ENCODE assay signal across 1 cellular context in genomic region chr12:101935769-101936741, GRCh38.
TF ChIP-seq lines count a peak whose summit lies in the region.

No MANE protein-coding gene starts in this region.

TF ChIP-seq in HEK293, 187 proteins besides CTCF, POLR2A, EP300 and RAD21 (continued from another document and continues in another):
- no peak for TF ChIP-seq REPIN1 (tag by site-specific recombination; IDR thresholded peaks at IDR 0.05; ENCODE audit: low read depth)
- TF ChIP-seq ZNF473 (tag by site-specific recombination; IDR thresholded peaks at IDR 0.05), result no peak
- peak; percentile 38; the same call in 1 of the 2 replicates for TF ChIP-seq ZNF600 (tag by site-specific recombination; IDR thresholded peaks at IDR 0.05)
- TF ChIP-seq ZNF423 (tag by site-specific recombination; IDR thresholded peaks at IDR 0.05), result no peak
- TF ChIP-seq ZNF558 (tag by site-specific recombination; IDR thresholded peaks at IDR 0.05), result 0 out of 2 replicates have a peak, but pooled peaks have one; percentile 20
- TF ChIP-seq ZNF132 (tag by site-specific recombination; IDR thresholded peaks at IDR 0.05; ENCODE audit: borderline replicate concordance), result no peak
- no peak for TF ChIP-seq RBAK (tag by site-specific recombination; IDR thresholded peaks at IDR 0.05)
- no peak for TF ChIP-seq ZNF530 (tag by site-specific recombination; IDR thresholded peaks at IDR 0.05; ENCODE audit: low read depth)
- TF ChIP-seq, protein P1, sequence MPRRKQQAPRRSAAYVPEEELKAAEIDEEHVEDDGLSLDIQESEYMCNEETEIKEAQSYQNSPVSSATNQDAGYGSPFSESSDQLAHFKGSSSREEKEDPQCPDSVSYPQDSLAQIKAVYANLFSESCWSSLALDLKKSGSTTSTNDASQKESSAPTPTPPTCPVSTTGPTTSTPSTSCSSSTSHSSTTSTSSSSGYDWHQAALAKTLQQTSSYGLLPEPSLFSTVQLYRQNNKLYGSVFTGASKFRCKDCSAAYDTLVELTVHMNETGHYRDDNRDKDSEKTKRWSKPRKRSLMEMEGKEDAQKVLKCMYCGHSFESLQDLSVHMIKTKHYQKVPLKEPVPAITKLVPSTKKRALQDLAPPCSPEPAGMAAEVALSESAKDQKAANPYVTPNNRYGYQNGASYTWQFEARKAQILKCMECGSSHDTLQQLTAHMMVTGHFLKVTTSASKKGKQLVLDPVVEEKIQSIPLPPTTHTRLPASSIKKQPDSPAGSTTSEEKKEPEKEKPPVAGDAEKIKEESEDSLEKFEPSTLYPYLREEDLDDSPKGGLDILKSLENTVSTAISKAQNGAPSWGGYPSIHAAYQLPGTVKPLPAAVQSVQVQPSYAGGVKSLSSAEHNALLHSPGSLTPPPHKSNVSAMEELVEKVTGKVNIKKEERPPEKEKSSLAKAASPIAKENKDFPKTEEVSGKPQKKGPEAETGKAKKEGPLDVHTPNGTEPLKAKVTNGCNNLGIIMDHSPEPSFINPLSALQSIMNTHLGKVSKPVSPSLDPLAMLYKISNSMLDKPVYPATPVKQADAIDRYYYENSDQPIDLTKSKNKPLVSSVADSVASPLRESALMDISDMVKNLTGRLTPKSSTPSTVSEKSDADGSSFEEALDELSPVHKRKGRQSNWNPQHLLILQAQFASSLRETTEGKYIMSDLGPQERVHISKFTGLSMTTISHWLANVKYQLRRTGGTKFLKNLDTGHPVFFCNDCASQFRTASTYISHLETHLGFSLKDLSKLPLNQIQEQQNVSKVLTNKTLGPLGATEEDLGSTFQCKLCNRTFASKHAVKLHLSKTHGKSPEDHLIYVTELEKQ (tag by site-specific recombination; IDR thresholded peaks at IDR 0.05; ENCODE audit: borderline replicate concordance), result no peak
- TF ChIP-seq YY2 (tag by site-specific recombination; IDR thresholded peaks at IDR 0.05), result no peak
- TF ChIP-seq KLF9 (tag by site-specific recombination; IDR thresholded peaks at IDR 0.05; ENCODE audit: low read depth), result no peak
- TF ChIP-seq ZNF138 (tag by site-specific recombination; IDR thresholded peaks at IDR 0.05; ENCODE audit: borderline replicate concordance), result no peak
- no peak for TF ChIP-seq ZNF335 (tag by site-specific recombination; conservative IDR thresholded peaks at IDR 0.05)
- TF ChIP-seq, protein P2, sequence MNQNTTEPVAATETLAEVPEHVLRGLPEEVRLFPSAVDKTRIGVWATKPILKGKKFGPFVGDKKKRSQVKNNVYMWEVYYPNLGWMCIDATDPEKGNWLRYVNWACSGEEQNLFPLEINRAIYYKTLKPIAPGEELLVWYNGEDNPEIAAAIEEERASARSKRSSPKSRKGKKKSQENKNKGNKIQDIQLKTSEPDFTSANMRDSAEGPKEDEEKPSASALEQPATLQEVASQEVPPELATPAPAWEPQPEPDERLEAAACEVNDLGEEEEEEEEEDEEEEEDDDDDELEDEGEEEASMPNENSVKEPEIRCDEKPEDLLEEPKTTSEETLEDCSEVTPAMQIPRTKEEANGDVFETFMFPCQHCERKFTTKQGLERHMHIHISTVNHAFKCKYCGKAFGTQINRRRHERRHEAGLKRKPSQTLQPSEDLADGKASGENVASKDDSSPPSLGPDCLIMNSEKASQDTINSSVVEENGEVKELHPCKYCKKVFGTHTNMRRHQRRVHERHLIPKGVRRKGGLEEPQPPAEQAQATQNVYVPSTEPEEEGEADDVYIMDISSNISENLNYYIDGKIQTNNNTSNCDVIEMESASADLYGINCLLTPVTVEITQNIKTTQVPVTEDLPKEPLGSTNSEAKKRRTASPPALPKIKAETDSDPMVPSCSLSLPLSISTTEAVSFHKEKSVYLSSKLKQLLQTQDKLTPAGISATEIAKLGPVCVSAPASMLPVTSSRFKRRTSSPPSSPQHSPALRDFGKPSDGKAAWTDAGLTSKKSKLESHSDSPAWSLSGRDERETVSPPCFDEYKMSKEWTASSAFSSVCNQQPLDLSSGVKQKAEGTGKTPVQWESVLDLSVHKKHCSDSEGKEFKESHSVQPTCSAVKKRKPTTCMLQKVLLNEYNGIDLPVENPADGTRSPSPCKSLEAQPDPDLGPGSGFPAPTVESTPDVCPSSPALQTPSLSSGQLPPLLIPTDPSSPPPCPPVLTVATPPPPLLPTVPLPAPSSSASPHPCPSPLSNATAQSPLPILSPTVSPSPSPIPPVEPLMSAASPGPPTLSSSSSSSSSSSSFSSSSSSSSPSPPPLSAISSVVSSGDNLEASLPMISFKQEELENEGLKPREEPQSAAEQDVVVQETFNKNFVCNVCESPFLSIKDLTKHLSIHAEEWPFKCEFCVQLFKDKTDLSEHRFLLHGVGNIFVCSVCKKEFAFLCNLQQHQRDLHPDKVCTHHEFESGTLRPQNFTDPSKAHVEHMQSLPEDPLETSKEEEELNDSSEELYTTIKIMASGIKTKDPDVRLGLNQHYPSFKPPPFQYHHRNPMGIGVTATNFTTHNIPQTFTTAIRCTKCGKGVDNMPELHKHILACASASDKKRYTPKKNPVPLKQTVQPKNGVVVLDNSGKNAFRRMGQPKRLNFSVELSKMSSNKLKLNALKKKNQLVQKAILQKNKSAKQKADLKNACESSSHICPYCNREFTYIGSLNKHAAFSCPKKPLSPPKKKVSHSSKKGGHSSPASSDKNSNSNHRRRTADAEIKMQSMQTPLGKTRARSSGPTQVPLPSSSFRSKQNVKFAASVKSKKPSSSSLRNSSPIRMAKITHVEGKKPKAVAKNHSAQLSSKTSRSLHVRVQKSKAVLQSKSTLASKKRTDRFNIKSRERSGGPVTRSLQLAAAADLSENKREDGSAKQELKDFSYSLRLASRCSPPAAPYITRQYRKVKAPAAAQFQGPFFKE (tag by site-specific recombination; IDR thresholded peaks at IDR 0.05; ENCODE audit: borderline replicate concordance), result no peak
- TF ChIP-seq SCRT2 (tag by site-specific recombination; IDR thresholded peaks at IDR 0.05), result peak; percentile 63
- TF ChIP-seq ZNF76 (tag by site-specific recombination; IDR thresholded peaks at IDR 0.05; ENCODE audit: borderline replicate concordance, low read depth), result no peak
- TF ChIP-seq ZNF664 (tag by site-specific recombination; IDR thresholded peaks at IDR 0.05), result no peak
- TF ChIP-seq ZNF324 (tag by site-specific recombination; IDR thresholded peaks at IDR 0.05), result no peak
- no peak for TF ChIP-seq ZNF792 (tag by site-specific recombination; IDR thresholded peaks at IDR 0.05)
- no peak for TF ChIP-seq KLF7 (tag by site-specific recombination; IDR thresholded peaks at IDR 0.05; ENCODE audit: borderline replicate concordance)
- no peak for TF ChIP-seq ZNF571 (tag by site-specific recombination; IDR thresholded peaks at IDR 0.05)
- TF ChIP-seq, protein P3, sequence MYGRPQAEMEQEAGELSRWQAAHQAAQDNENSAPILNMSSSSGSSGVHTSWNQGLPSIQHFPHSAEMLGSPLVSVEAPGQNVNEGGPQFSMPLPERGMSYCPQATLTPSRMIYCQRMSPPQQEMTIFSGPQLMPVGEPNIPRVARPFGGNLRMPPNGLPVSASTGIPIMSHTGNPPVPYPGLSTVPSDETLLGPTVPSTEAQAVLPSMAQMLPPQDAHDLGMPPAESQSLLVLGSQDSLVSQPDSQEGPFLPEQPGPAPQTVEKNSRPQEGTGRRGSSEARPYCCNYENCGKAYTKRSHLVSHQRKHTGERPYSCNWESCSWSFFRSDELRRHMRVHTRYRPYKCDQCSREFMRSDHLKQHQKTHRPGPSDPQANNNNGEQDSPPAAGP (tag by site-specific recombination; IDR thresholded peaks at IDR 0.05), result no peak
- no peak for TF ChIP-seq ZNF658 (tag by site-specific recombination; IDR thresholded peaks at IDR 0.05)
- no peak for TF ChIP-seq KLF10 (tag by site-specific recombination; IDR thresholded peaks at IDR 0.05)
- TF ChIP-seq, protein P4, sequence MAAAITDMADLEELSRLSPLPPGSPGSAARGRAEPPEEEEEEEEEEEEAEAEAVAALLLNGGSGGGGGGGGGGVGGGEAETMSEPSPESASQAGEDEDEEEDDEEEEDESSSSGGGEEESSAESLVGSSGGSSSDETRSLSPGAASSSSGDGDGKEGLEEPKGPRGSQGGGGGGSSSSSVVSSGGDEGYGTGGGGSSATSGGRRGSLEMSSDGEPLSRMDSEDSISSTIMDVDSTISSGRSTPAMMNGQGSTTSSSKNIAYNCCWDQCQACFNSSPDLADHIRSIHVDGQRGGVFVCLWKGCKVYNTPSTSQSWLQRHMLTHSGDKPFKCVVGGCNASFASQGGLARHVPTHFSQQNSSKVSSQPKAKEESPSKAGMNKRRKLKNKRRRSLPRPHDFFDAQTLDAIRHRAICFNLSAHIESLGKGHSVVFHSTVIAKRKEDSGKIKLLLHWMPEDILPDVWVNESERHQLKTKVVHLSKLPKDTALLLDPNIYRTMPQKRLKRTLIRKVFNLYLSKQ (tag by site-specific recombination; IDR thresholded peaks at IDR 0.05; ENCODE audit: borderline replicate concordance), result no peak
- no peak for TF ChIP-seq PRDM4 (tag by site-specific recombination; IDR thresholded peaks at IDR 0.05)
- TF ChIP-seq ZBTB8A (tag by site-specific recombination; IDR thresholded peaks at IDR 0.05), result no peak
- no peak for TF ChIP-seq ZFP3 (tag by site-specific recombination; IDR thresholded peaks at IDR 0.05; ENCODE audit: low read depth)
- no peak for TF ChIP-seq ZBTB17 (tag by site-specific recombination; IDR thresholded peaks at IDR 0.05)
- peak; percentile 82 for TF ChIP-seq FEZF1 (tag by site-specific recombination; IDR thresholded peaks at IDR 0.05)
- TF ChIP-seq ZNF133 (tag by site-specific recombination; IDR thresholded peaks at IDR 0.05), result no peak
- TF ChIP-seq ZNF48 (tag by site-specific recombination; IDR thresholded peaks at IDR 0.05), result no peak
- no peak for TF ChIP-seq ZFP37 (tag by site-specific recombination; IDR thresholded peaks at IDR 0.05)
- no peak for TF ChIP-seq ZNF239 (tag by site-specific recombination; IDR thresholded peaks at IDR 0.05)
- TF ChIP-seq KLF8 (tag by site-specific recombination; IDR thresholded peaks at IDR 0.05), result no peak
- no peak for TF ChIP-seq ZNF621 (tag by site-specific recombination; IDR thresholded peaks at IDR 0.05)
- TF ChIP-seq ZNF114 (tag by site-specific recombination; IDR thresholded peaks at IDR 0.05), result no peak
- no peak for TF ChIP-seq ZFP69B (tag by site-specific recombination; IDR thresholded peaks at IDR 0.05)
- TF ChIP-seq ZNF112 (tag by site-specific recombination; IDR thresholded peaks at IDR 0.05), result no peak
- TF ChIP-seq ZNF211 (tag by site-specific recombination; IDR thresholded peaks at IDR 0.05; ENCODE audit: low read depth), result no peak
- TF ChIP-seq ZNF521 (tag by site-specific recombination; IDR thresholded peaks at IDR 0.05), result no peak
- TF ChIP-seq ZNF10 (tag by site-specific recombination; IDR thresholded peaks at IDR 0.05), result no peak
- peak; percentile 74 for TF ChIP-seq ZNF629 (tag by site-specific recombination; IDR thresholded peaks at IDR 0.05)
- no peak for TF ChIP-seq ZSCAN30 (tag by site-specific recombination; IDR thresholded peaks at IDR 0.05)
- TF ChIP-seq EGR2 (tag by site-specific recombination; IDR thresholded peaks at IDR 0.05; ENCODE audit: low read depth), result peak; percentile 27; the same call in 1 of the 2 replicates
- TF ChIP-seq ZNF23 (tag by site-specific recombination; IDR thresholded peaks at IDR 0.05; ENCODE audit: borderline replicate concordance), result no peak
- TF ChIP-seq ZNF146 (tag by site-specific recombination; IDR thresholded peaks at IDR 0.05), result no peak
- TF ChIP-seq ZNF561 (tag by site-specific recombination; IDR thresholded peaks at IDR 0.05; ENCODE audit: borderline replicate concordance), result no peak
- TF ChIP-seq ATF2 (tag by site-specific recombination; IDR thresholded peaks at IDR 0.05; ENCODE audit: low read depth), result no peak
- TF ChIP-seq BCL11A (tag by site-specific recombination; IDR thresholded peaks at IDR 0.05; ENCODE audit: low read depth), result no peak
- no peak for TF ChIP-seq ZNF362 (tag by site-specific recombination; IDR thresholded peaks at IDR 0.05)
- no peak for TF ChIP-seq MZF1 (tag by site-specific recombination; IDR thresholded peaks at IDR 0.05; ENCODE audit: borderline replicate concordance)
